Comparison of ENCODE assay signal across 26 cellular contexts in the genomic region with DNA sequence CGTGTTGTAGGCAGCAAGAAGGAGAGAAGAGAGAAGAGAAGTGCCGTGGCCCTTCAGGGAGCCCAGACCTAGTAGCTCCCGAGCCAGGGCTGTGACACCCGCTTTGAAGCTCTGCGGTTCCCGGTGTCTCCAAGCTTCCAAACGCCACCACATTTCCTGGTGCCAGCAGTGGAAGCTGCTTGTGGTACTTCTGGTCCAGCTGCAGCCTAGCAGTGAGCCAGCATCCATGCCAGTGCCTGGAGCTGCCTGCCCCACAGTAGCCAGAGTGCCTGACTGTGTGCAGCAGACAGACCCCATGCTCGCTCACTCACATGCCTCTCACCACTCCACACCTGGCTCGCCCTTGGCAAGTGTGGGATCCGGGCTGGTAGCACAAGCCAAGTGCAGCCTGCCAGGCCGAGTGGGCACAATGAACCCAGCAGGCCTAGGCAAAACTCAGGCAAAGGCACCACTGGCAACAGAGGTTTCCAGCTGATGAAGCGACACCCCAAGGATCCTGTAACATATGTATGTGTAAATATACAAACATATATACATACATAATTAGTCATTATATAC.
"Had no signal": no experiment of that assay in that cellular context is flagged by ENCODE, and none has a peak within 500 bp of the region (broad histone marks: within the 10 kb centered on the region; RNA-seq: fewer than 3 reads in every experiment).

No MANE protein-coding gene starts in this region.

- DNase-seq: dermis blood vessel endothelial cell; effector memory CD4-positive, alpha-beta T cell; erythroblast; esophagus squamous epithelium; foreskin melanocyte; glutamatergic neuron; hypothalamus; immature natural killer cell; islet precursor cell; left ventricle myocardium superior; lower lobe of right lung; natural killer cell; sigmoid colon; stimulated activated CD4-positive, alpha-beta T cell treated with anti-CD3 and anti-CD28 coated beads, Interleukin-4, amount 100 ng/mL, for 4 hours; stimulated activated naive CD8-positive, alpha-beta T cell treated with anti-CD3 and anti-CD28 coated beads, Interleukin-15, Interleukin-2, amounts not matched to agents 100 U/mL and 50 U/mL, for 24 hours; substantia nigra; testis; tibial artery had no signal

- FAIRE-seq: endometrium had no signal

- H3K4me3 Mint-ChIP-seq: immature natural killer cell; natural killer cell; neural crest cell; stimulated activated memory B cell treated with anti-CD40 and anti-IgM and Interleukin-4, amounts not matched to agents 10 μg/mL and 1 μg/mL and 100 μg/mL, for 72 hours; type B pancreatic cell had no signal

- H3K4me3 ChIP-seq: coronary artery, esophagus squamous epithelium, lower lobe of right lung, prostate gland, right atrium auricular region, sigmoid colon, testis, tibial artery had no signal

- H3K27me3 Mint-ChIP-seq: stimulated activated memory B cell treated with anti-CD40 and anti-IgM and Interleukin-4, amounts not matched to agents 10 μg/mL and 1 μg/mL and 100 μg/mL, for 72 hours; type B pancreatic cell had no signal

- H2AFZ ChIP-seq: parathyroid adenoma had no signal

- H3K27ac Mint-ChIP-seq: immature natural killer cell; natural killer cell; stimulated activated memory B cell treated with anti-CD40 and anti-IgM and Interleukin-4, amounts not matched to agents 10 μg/mL and 1 μg/mL and 100 μg/mL, for 72 hours; type B pancreatic cell had no signal

- H3K9me3 ChIP-seq: esophagus squamous epithelium, lower lobe of right lung, prostate gland, right atrium auricular region, sigmoid colon, testis, tibial artery had no signal

- H3K9ac ChIP-seq: parathyroid adenoma had no signal

- H3K27ac ChIP-seq: coronary artery, esophagus squamous epithelium, lower lobe of right lung, parathyroid adenoma, prostate gland, right atrium auricular region, sigmoid colon, testis, tibial artery had no signal

- H3K36me3 ChIP-seq: esophagus squamous epithelium, lower lobe of right lung, prostate gland, right atrium auricular region, sigmoid colon, tibial artery had no signal

- H3K4me1 ChIP-seq: esophagus squamous epithelium, lower lobe of right lung, parathyroid adenoma, prostate gland, right atrium auricular region, sigmoid colon, testis had no signal

- H3K79me2 ChIP-seq: parathyroid adenoma had no signal

- ATAC-seq: left ventricle myocardium superior; natural killer cell; stimulated activated memory B cell treated with anti-CD40 and anti-IgM and Interleukin-4, amounts not matched to agents 10 μg/mL and 1 μg/mL and 100 μg/mL, for 72 hours; stimulated activated naive CD8-positive, alpha-beta T cell treated with anti-CD3 and anti-CD28 coated beads, Interleukin-15, Interleukin-2, amounts not matched to agents 100 U/mL and 50 U/mL, for 24 hours had no signal

- H3K9me3 Mint-ChIP-seq: immature natural killer cell; natural killer cell; neural crest cell; stimulated activated memory B cell treated with anti-CD40 and anti-IgM and Interleukin-4, amounts not matched to agents 10 μg/mL and 1 μg/mL and 100 μg/mL, for 72 hours; type B pancreatic cell had no signal

- H3K4me1 Mint-ChIP-seq: immature natural killer cell; natural killer cell; neural crest cell; stimulated activated memory B cell treated with anti-CD40 and anti-IgM and Interleukin-4, amounts not matched to agents 10 μg/mL and 1 μg/mL and 100 μg/mL, for 72 hours had no signal

- H3K27me3 ChIP-seq: esophagus squamous epithelium, right atrium auricular region, sigmoid colon, testis, tibial artery had no signal

- H3K36me3 Mint-ChIP-seq: natural killer cell, type B pancreatic cell had no signal
